ENCODE assay signal across 10 cellular contexts in the genomic region with DNA sequence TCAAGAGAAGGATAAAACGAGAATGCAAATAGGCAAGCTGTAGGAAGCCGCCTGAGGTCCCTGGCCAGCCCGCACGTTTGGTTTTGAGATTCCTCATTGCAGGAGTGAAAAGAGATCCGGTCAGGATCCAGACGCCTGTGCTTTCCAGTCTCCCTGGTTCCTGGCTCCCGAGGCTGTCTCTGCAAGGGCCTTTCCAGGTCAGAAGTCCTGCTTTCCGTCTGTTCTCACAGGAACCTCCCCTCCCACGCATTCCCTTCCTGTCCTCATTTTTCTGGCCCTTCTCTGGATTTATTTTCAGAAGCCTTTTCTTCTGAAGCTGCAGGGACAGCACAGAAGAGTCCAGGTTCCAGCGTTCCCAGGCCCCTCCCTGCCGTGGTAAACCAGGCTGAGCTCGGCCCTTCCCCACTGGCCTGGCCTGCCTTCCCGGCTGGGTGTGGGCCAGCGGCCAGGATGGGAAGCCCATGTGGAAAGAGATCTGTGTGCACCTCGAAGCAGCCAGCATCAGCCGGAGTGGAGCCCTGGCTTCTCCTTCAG. TPM values are rescaled to one million over a fixed set of nuclear protein-coding genes. Genes with fewer than 3 reads are reported as not detected.
DNase-seq lines count a peak whose midpoint lies in the region; ATAC-seq and TF ChIP-seq lines count a peak whose summit lies in the region.
"Had no signal": no experiment of that assay in that cellular context is flagged by ENCODE, and none has a peak within 500 bp of the region (broad histone marks: within the 10 kb centered on the region; RNA-seq: fewer than 3 reads in every experiment).

No MANE protein-coding gene starts in this region.

- ATAC-seq in HG02973 (IDR thresholded peaks at IDR 0.05; ENCODE audit: unreplicated experiment), result no peak
- ATAC-seq in stimulated activated naive B cell treated with anti-CD40 and anti-IgM and Interleukin-4, amounts not matched to agents 10 μg/mL and 1 μg/mL and 100 μg/mL, for 72 hours (replicated peaks), result no peak
- ATAC-seq: natural killer cell treated with Interleukin-12 subunit alpha and Interleukin-12 subunit beta and Interleukin-15 and Interleukin-18, amount 100 ng/mL, for 72 hours had no signal

- CTCF ChIA-PET in activated CD4-positive, alpha-beta T cell treated with anti-CD3 and anti-CD28 coated beads, Interleukin-2, amount 10 ng/mL, durations not matched to agents 7 days and 5 days (lab: Charles Lee), result no interaction called here
- CTCF ChIA-PET in activated naive CD4-positive, alpha-beta T cell treated with anti-CD3 and anti-CD28 coated beads for 36 hours (lab: Charles Lee), result no interaction called here

- TF ChIP-seq CTCF in mesothelial cell of epicardium (IDR thresholded peaks at IDR 0.05; ENCODE audit: unreplicated experiment), result no peak

- H3K27me3 Mint-ChIP-seq in mesothelial cell of epicardium (ENCODE audit: low read depth), result no peaks in the 10 kb centered on the region
- H3K27me3 Mint-ChIP-seq in activated CD4-positive, alpha-beta T cell treated with anti-CD3 and anti-CD28 coated beads, Interleukin-2, amount 10 ng/mL, durations not matched to agents 7 days and 5 days, result no peaks in the 10 kb centered on the region
- no peaks in the 10 kb centered on the region for H3K27me3 Mint-ChIP-seq in activated naive CD4-positive, alpha-beta T cell treated with anti-CD3 and anti-CD28 coated beads for 36 hours (ENCODE audit: low read depth)
- peaks cover 0 to 4% of the 10 kb centered on the region in 2 donors for H3K27me3 Mint-ChIP-seq in stimulated activated naive B cell treated with anti-CD40 and anti-IgM and Interleukin-4, amounts not matched to agents 10 μg/mL and 1 μg/mL and 100 μg/mL, for 72 hours
- H3K27me3 Mint-ChIP-seq: stimulated activated naive CD8-positive, alpha-beta T cell treated with anti-CD3 and anti-CD28 coated beads, Interleukin-15, Interleukin-2, amounts not matched to agents 100 ng/mL and 50 ng/mL, for 24 hours had no signal

- peak; percentile 34 for DNase-seq in fibroblast of gingiva (ENCODE audit: low read depth)
- peak in 1 of 2 experiments; percentile 57 for DNase-seq in mesothelial cell of epicardium (ENCODE audit: low spot score in 2 of 2, unreplicated experiment in 2 of 2)
- DNase-seq in activated CD4-positive, alpha-beta T cell treated with anti-CD3 and anti-CD28 coated beads, Interleukin-2, amount 10 ng/mL, durations not matched to agents 7 days and 5 days, result no peak
- no peak for DNase-seq in activated naive CD4-positive, alpha-beta T cell treated with anti-CD3 and anti-CD28 coated beads for 36 hours
- no peak for DNase-seq in stimulated activated naive B cell treated with anti-CD40 and anti-IgM and Interleukin-4, amounts not matched to agents 10 μg/mL and 1 μg/mL and 100 μg/mL, for 72 hours

- peaks cover 24% of the 10 kb centered on the region for H3K4me1 Mint-ChIP-seq in mesothelial cell of epicardium
- peaks cover 6% of the 10 kb centered on the region for H3K4me1 Mint-ChIP-seq in activated CD4-positive, alpha-beta T cell treated with anti-CD3 and anti-CD28 coated beads, Interleukin-2, amount 10 ng/mL, durations not matched to agents 7 days and 5 days
- peaks cover 5% of the 10 kb centered on the region for H3K4me1 Mint-ChIP-seq in activated naive CD4-positive, alpha-beta T cell treated with anti-CD3 and anti-CD28 coated beads for 36 hours (ENCODE audit: low read depth)
- H3K4me1 Mint-ChIP-seq in stimulated activated naive B cell treated with anti-CD40 and anti-IgM and Interleukin-4, amounts not matched to agents 10 μg/mL and 1 μg/mL and 100 μg/mL, for 72 hours, result peaks cover 0 to 12% of the 10 kb centered on the region in 2 donors

- peak overlapping the region; percentile 81 for H3K27ac Mint-ChIP-seq in mesothelial cell of epicardium
- H3K27ac Mint-ChIP-seq in activated CD4-positive, alpha-beta T cell treated with anti-CD3 and anti-CD28 coated beads, Interleukin-2, amount 10 ng/mL, durations not matched to agents 7 days and 5 days, result no peak overlapping the region
- no peak overlapping the region for H3K27ac Mint-ChIP-seq in activated naive CD4-positive, alpha-beta T cell treated with anti-CD3 and anti-CD28 coated beads for 36 hours
- H3K27ac Mint-ChIP-seq in stimulated activated naive B cell treated with anti-CD40 and anti-IgM and Interleukin-4, amounts not matched to agents 10 μg/mL and 1 μg/mL and 100 μg/mL, for 72 hours, result no peak overlapping the region

- H3K36me3 Mint-ChIP-seq in mesothelial cell of epicardium, result no peaks in the 10 kb centered on the region
- no peaks in the 10 kb centered on the region for H3K36me3 Mint-ChIP-seq in activated CD4-positive, alpha-beta T cell treated with anti-CD3 and anti-CD28 coated beads, Interleukin-2, amount 10 ng/mL, durations not matched to agents 7 days and 5 days (ENCODE audit: low read depth)
- H3K36me3 Mint-ChIP-seq in activated naive CD4-positive, alpha-beta T cell treated with anti-CD3 and anti-CD28 coated beads for 36 hours (ENCODE audit: low read depth), result no peaks in the 10 kb centered on the region
- H3K36me3 Mint-ChIP-seq in stimulated activated naive B cell treated with anti-CD40 and anti-IgM and Interleukin-4, amounts not matched to agents 10 μg/mL and 1 μg/mL and 100 μg/mL, for 72 hours, result no peaks in the 10 kb centered on the region

- H3K4me3 Mint-ChIP-seq in mesothelial cell of epicardium, result no peak overlapping the region
- no peak overlapping the region for H3K4me3 Mint-ChIP-seq in activated CD4-positive, alpha-beta T cell treated with anti-CD3 and anti-CD28 coated beads, Interleukin-2, amount 10 ng/mL, durations not matched to agents 7 days and 5 days
- no peak overlapping the region for H3K4me3 Mint-ChIP-seq in activated naive CD4-positive, alpha-beta T cell treated with anti-CD3 and anti-CD28 coated beads for 36 hours
- H3K4me3 Mint-ChIP-seq in stimulated activated naive B cell treated with anti-CD40 and anti-IgM and Interleukin-4, amounts not matched to agents 10 μg/mL and 1 μg/mL and 100 μg/mL, for 72 hours, result no peak overlapping the region
- H3K4me3 Mint-ChIP-seq: stimulated activated naive CD8-positive, alpha-beta T cell treated with anti-CD3 and anti-CD28 coated beads, Interleukin-15, Interleukin-2, amounts not matched to agents 100 ng/mL and 50 ng/mL, for 24 hours had no signal

- peaks cover 8% of the 10 kb centered on the region for H3K9me3 Mint-ChIP-seq in mesothelial cell of epicardium
- peaks cover 8% of the 10 kb centered on the region for H3K9me3 Mint-ChIP-seq in activated CD4-positive, alpha-beta T cell treated with anti-CD3 and anti-CD28 coated beads, Interleukin-2, amount 10 ng/mL, durations not matched to agents 7 days and 5 days
- peaks cover 8% of the 10 kb centered on the region for H3K9me3 Mint-ChIP-seq in activated naive CD4-positive, alpha-beta T cell treated with anti-CD3 and anti-CD28 coated beads for 36 hours
- peaks cover 8 to 10% of the 10 kb centered on the region in 2 donors for H3K9me3 Mint-ChIP-seq in stimulated activated naive B cell treated with anti-CD40 and anti-IgM and Interleukin-4, amounts not matched to agents 10 μg/mL and 1 μg/mL and 100 μg/mL, for 72 hours

- H3K27ac ChIP-seq in temporal lobe (ENCODE audit: low read depth, low read length), result peak overlapping the region; percentile 54

- POLR2A ChIA-PET in activated CD4-positive, alpha-beta T cell treated with anti-CD3 and anti-CD28 coated beads, Interleukin-2, amount 10 ng/mL, durations not matched to agents 7 days and 5 days (lab: Charles Lee), result no interaction called here

- intact Hi-C loops in activated naive CD4-positive, alpha-beta T cell treated with anti-CD3 and anti-CD28 coated beads for 36 hours (cut with micrococcal nuclease), result no loop called here

TF ChIP-seq in PFSK-1, 5 proteins besides CTCF, POLR2A, EP300 and RAD21:
- TF ChIP-seq, protein P1, sequence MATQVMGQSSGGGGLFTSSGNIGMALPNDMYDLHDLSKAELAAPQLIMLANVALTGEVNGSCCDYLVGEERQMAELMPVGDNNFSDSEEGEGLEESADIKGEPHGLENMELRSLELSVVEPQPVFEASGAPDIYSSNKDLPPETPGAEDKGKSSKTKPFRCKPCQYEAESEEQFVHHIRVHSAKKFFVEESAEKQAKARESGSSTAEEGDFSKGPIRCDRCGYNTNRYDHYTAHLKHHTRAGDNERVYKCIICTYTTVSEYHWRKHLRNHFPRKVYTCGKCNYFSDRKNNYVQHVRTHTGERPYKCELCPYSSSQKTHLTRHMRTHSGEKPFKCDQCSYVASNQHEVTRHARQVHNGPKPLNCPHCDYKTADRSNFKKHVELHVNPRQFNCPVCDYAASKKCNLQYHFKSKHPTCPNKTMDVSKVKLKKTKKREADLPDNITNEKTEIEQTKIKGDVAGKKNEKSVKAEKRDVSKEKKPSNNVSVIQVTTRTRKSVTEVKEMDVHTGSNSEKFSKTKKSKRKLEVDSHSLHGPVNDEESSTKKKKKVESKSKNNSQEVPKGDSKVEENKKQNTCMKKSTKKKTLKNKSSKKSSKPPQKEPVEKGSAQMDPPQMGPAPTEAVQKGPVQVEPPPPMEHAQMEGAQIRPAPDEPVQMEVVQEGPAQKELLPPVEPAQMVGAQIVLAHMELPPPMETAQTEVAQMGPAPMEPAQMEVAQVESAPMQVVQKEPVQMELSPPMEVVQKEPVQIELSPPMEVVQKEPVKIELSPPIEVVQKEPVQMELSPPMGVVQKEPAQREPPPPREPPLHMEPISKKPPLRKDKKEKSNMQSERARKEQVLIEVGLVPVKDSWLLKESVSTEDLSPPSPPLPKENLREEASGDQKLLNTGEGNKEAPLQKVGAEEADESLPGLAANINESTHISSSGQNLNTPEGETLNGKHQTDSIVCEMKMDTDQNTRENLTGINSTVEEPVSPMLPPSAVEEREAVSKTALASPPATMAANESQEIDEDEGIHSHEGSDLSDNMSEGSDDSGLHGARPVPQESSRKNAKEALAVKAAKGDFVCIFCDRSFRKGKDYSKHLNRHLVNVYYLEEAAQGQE (IDR thresholded peaks at IDR 0.05; ENCODE audit: insufficient read depth in 1 of 2, low read depth in 2 of 2, low read length in 2 of 2), result peak in 1 of 2 experiments; percentile 32; a peak in 1 of 4 replicates
- no peak for TF ChIP-seq FOXP2 (optimal IDR thresholded peaks at IDR 0.05; ENCODE audit: borderline replicate concordance, extremely low read depth, extremely low read length, insufficient read depth)
- no peak for TF ChIP-seq SIN3A (IDR thresholded peaks at IDR 0.05; ENCODE audit: borderline replicate concordance, insufficient read depth, low read length)
- TF ChIP-seq TAF1 (IDR thresholded peaks at IDR 0.05; ENCODE audit: borderline replicate concordance, insufficient read depth, low read length), result peak; percentile 14; the same call in 1 of the 2 replicates
- peak; percentile 52; the same call in 1 of the 2 replicates for TF ChIP-seq POLR2AphosphoS5 (IDR thresholded peaks at IDR 0.05; ENCODE audit: low read depth, low read length)

RNA-seq across cellular contexts. Expression of a gene that starts 54.0 kb away (rescaled TPM):
- polyA plus RNA-seq in PFSK-1 (2012; ENCODE audit: insufficient read length, low read depth), result 9.9 TPM
- total RNA-seq in mesothelial cell of epicardium (12.3 to 13.3 TPM (median 13.0 TPM) in 3 replicates), temporal lobe (11.6 TPM)
- 1 to 10 TPM; 7.9 to 9.0 TPM for total RNA-seq in activated CD4-positive, alpha-beta T cell treated with anti-CD3 and anti-CD28 coated beads, Interleukin-2, amount 10 ng/mL, durations not matched to agents 7 days and 5 days
- total RNA-seq in activated naive CD4-positive, alpha-beta T cell treated with anti-CD3 and anti-CD28 coated beads for 36 hours, result 10 to 100 TPM in 1 of 2 experiments, 1 to 10 TPM in 1; 9.3 to 10.3 TPM
